Comparison of ENCODE assay signal across 25 cellular contexts in the genomic region with DNA sequence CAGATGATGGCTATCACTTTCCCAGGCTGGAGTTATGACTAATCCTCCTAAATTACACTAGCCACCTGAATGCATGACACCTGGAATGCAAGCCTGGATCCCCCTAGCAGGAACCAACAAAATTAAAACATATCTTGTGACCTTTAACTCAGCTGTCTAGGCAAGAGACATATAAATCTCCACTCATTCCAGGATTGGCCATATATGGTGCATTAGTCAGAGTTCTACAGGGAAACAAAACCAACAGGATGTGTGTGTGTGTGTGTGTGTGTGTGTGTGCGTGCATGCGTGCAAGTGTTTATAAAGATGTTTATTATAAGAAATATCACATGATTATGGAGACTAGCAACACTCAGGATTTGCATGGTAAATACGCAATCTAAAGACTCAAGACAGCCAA.
DNase-seq lines count a peak whose midpoint lies in the region; ATAC-seq and TF ChIP-seq lines count a peak whose summit lies in the region.
"Had no signal": no experiment of that assay in that cellular context is flagged by ENCODE, and none has a peak within 500 bp of the region (broad histone marks: within the 10 kb centered on the region; RNA-seq: fewer than 3 reads in every experiment).

No MANE protein-coding gene starts in this region.

- H3K4me1 ChIP-seq in mammary epithelial cell (ENCODE audit: insufficient read depth, low read length) (no peaks in the 10 kb centered on the region), suprapubic skin (no peaks in the 10 kb centered on the region)
- H3K4me1 ChIP-seq: esophagus squamous epithelium, heart right ventricle, lower lobe of right lung, thyroid gland had no signal

- H3K9ac ChIP-seq in mammary epithelial cell (ENCODE audit: insufficient read depth, low read length), result no peak overlapping the region

- H3K4me2 ChIP-seq in mammary epithelial cell (ENCODE audit: insufficient read depth, low read depth, low read length), result no peak overlapping the region

- dilution Hi-C loops in mammary epithelial cell (cut with HindIII; ENCODE audit: low sequenced_read_pairs), result no loop called here

- H3K27ac ChIP-seq in mammary epithelial cell (ENCODE audit: insufficient read depth, low read depth, low read length) (no peak overlapping the region), suprapubic skin (no peak overlapping the region)
- H3K27ac ChIP-seq: cardiac muscle cell, dorsolateral prefrontal cortex, esophagus squamous epithelium, heart right ventricle, lower lobe of right lung, thyroid gland had no signal

- H3K36me3 ChIP-seq in mammary epithelial cell (ENCODE audit: insufficient read depth, low read length), result no peaks in the 10 kb centered on the region
- no peaks in the 10 kb centered on the region for H3K36me3 ChIP-seq in suprapubic skin
- H3K36me3 ChIP-seq: cardiac muscle cell, esophagus squamous epithelium, heart right ventricle, lower lobe of right lung, thyroid gland had no signal

- TF ChIP-seq POLR2A in suprapubic skin (IDR thresholded peaks at IDR 0.05), result no peak

- TF ChIP-seq EP300 in suprapubic skin (IDR thresholded peaks at IDR 0.05), result no peak

- intact Hi-C loops in mammary epithelial cell (cut with micrococcal nuclease), result no loop called here

- 94% methylated on average over 3 of the region's 3 CpGs for WGBS in mammary epithelial cell (ENCODE audit: low coverage, missing lambda C conversion rate)
- WGBS in suprapubic skin, result 83% methylated on average over 3 of the region's 3 CpGs

- no TSS peak for BruUV-seq in mammary epithelial cell (replicated peaks; lab: Mats Ljungman, UMichigan)

- CTCF ChIA-PET in mammary epithelial cell (lab: Charles Lee; ENCODE audit: low non-redundant PET), result no interaction called here

- no peaks in the 10 kb centered on the region for H3K79me2 ChIP-seq in mammary epithelial cell (ENCODE audit: insufficient read depth, low read length)

- H3K27me3 ChIP-seq in mammary epithelial cell (ENCODE audit: insufficient read depth, low read length), result no peaks in the 10 kb centered on the region
- H3K27me3 ChIP-seq in suprapubic skin, result no peaks in the 10 kb centered on the region
- H3K27me3 ChIP-seq: cardiac muscle cell, esophagus squamous epithelium, thyroid gland had no signal

- no peak for TF ChIP-seq CTCF in mammary epithelial cell (conservative IDR thresholded peaks at IDR 0.05 in 1 of 2, IDR thresholded peaks at IDR 0.05 in 1 of 2; ENCODE audit: extremely low read depth in 1 of 2, insufficient read depth in 1 of 2, low read depth in 1 of 2, low read length in 2 of 2)
- TF ChIP-seq CTCF in suprapubic skin (IDR thresholded peaks at IDR 0.05), result no peak

- no peaks in the 10 kb centered on the region for H4K20me1 ChIP-seq in mammary epithelial cell (ENCODE audit: insufficient read depth, low read length)

- no peak overlapping the region for H3K4me3 ChIP-seq in mammary epithelial cell (replicated peaks in 1 of 3; ENCODE audit: insufficient read depth in 1 of 3, low read depth in 2 of 3, low read length in 3 of 3)
- no peak overlapping the region for H3K4me3 ChIP-seq in suprapubic skin
- H3K4me3 ChIP-seq: cardiac muscle cell, dorsolateral prefrontal cortex, esophagus squamous epithelium, heart right ventricle, lower lobe of right lung, thyroid gland had no signal

- no peak overlapping the region for H2AFZ ChIP-seq in mammary epithelial cell (ENCODE audit: low read depth, low read length)

- ATAC-seq in GM19397 (IDR thresholded peaks at IDR 0.05; ENCODE audit: unreplicated experiment), result no peak
- ATAC-seq: CD8-positive, alpha-beta T cell; heart right ventricle; lower lobe of right lung; sciatic nerve; stimulated activated memory B cell treated with anti-CD40 and anti-IgM and Interleukin-4, amounts not matched to agents 10 μg/mL and 1 μg/mL and 100 μg/mL, for 72 hours had no signal

- in situ Hi-C loops in mammary epithelial cell (cut with MboI; ENCODE audit: low sequenced_read_pairs in 2 of 2), result no loop called here

- no peaks in the 10 kb centered on the region for H3K9me3 ChIP-seq in mammary epithelial cell (replicated peaks; ENCODE audit: insufficient read depth, low read length)
- H3K9me3 ChIP-seq in suprapubic skin, result no peaks in the 10 kb centered on the region
- H3K9me3 ChIP-seq: esophagus squamous epithelium, lower lobe of right lung, thyroid gland had no signal

- peak; percentile 27 for DNase-seq in DMS53 treated with DMSO at 0.1 percent for 48 hours (lab: John Stamatoyannopoulos, UW; ENCODE audit: unreplicated experiment)
- peak; percentile 91 for DNase-seq in NCI-H226
- peak; percentile 44 for DNase-seq in mammary epithelial cell
- DNase-seq in kidney glomerular epithelial cell (lab: John Stamatoyannopoulos, UW), result peak; percentile 46
- no peak for DNase-seq in NCI-H748 treated with DMSO at 0.1 percent for 48 hours (lab: John Stamatoyannopoulos, UW)
- no peak for DNase-seq in occipital lobe (lab: John Stamatoyannopoulos, UW)
- DNase-seq in suprapubic skin (ENCODE audit: low spot score in 2 of 2), result no peak
- DNase-seq: activated B cell treated with CpG ODN at 0.5 μM for 24 hours; activated naive CD8-positive, alpha-beta T cell treated with anti-CD3 and anti-CD28 coated beads, Interleukin-2, amount 10 ng/mL, durations not matched to agents 7 days and 5 days; CD8-positive, alpha-beta T cell; DMS79 treated with DMSO at 0.1 percent for 48 hours; dorsolateral prefrontal cortex; esophagus squamous epithelium; heart right ventricle; immature natural killer cell; Karpas-422; lower lobe of right lung; NCI-H1417 treated with DMSO at 0.1 percent for 48 hours; NCI-H2171; NCI-H526 treated with DMSO at 0.1 percent for 48 hours; thyroid gland had no signal

Comparison
In these comparisons a context has a peak if more than half of its experiments do, and no peak if none do; other contexts are left out.
1. DNase-seq: peak in DMS53 treated with DMSO at 0.1 percent for 48 hours (single experiment), NCI-H226 (single experiment), mammary epithelial cell (single experiment) and kidney glomerular epithelial cell (single experiment); none in NCI-H748 treated with DMSO at 0.1 percent for 48 hours (single experiment), occipital lobe (single experiment) and suprapubic skin (0 of 2).